8 cellular contexts compared by ENCODE assay signal in genomic region chr1:226549937-226550670, GRCh38. TPM values are rescaled to one million over a fixed set of nuclear protein-coding genes. Genes with fewer than 3 reads are reported as not detected.
A peak's percentile ranks its signal among the peaks of the same experiment; 100 is the strongest.
DNase-seq lines count a peak whose midpoint lies in the region; ATAC-seq and TF ChIP-seq lines count a peak whose summit lies in the region.

No MANE protein-coding gene starts in this region.

- no peaks in the 10 kb centered on the region for H3K27me3 ChIP-seq in ascending aorta
- peaks cover 9 to 22% (median 10%) of the 10 kb centered on the region in 3 donors for H3K27me3 ChIP-seq in gastrocnemius medialis

- DNase-seq in Right ventricle myocardium inferior (ENCODE audit: missing footprints), result no peak
- DNase-seq in cardiac septum (ENCODE audit: low spot score), result no peak
- DNase-seq in NCI-H1694 treated with DMSO at 0.1 percent for 48 hours (lab: John Stamatoyannopoulos, UW), result peak; percentile 62
- DNase-seq in ascending aorta (ENCODE audit: low spot score in 2 of 2), result peak in 1 of 2 donors; percentile 82
- DNase-seq in gastrocnemius medialis, result peak in 1 of 2 donors; percentile 32

- H3K4me3 ChIP-seq in ascending aorta (peak overlapping the region; percentile 65 to 68), iPS-11a (ENCODE audit: low read depth, low read length) (peak overlapping the region; percentile 28), gastrocnemius medialis (peak overlapping the region; percentile 50 to 63 (median 60))

- peak; percentile 7 to 37 (median 22) for TF ChIP-seq CTCF in ascending aorta (IDR thresholded peaks at IDR 0.05)
- peak in 2 of 5 experiments; percentile 17 to 36 for TF ChIP-seq CTCF in gastrocnemius medialis (IDR thresholded peaks at IDR 0.05 in 4 of 5, conservative IDR thresholded peaks at IDR 0.05 in 1 of 5)

- intact Hi-C loops in Right ventricle myocardium inferior (cut with DNase I) (loop anchor here (2.0 to 10.0 kb wide), 3 partner anchors 59 to 277 kb away; no protein-coding TSS in a partner anchor), cardiac septum (cut with DNase I) (loop anchor here (5.0 to 10.0 kb wide), 2 partner anchors 185 to 277 kb away; partner anchors contain the start of gene ITPKB), ascending aorta (cut with DNase I) (loop anchor here (2.0 to 10.0 kb wide), 5 partner anchors 19 to 277 kb away; partner anchors contain the start of genes ITPKB and LIN9), gastrocnemius medialis (cut with DNase I; ENCODE audit: low total_unique reads) (loop anchor here (5.0 kb wide), 1 partner anchor 277 kb away; no protein-coding TSS in a partner anchor)

- H3K36me3 ChIP-seq in ascending aorta (no peaks in the 10 kb centered on the region), gastrocnemius medialis (no peaks in the 10 kb centered on the region)

- H3K9me3 ChIP-seq in ascending aorta, result no peaks in the 10 kb centered on the region
- no peaks in the 10 kb centered on the region for H3K9me3 ChIP-seq in gastrocnemius medialis

- peaks cover 0 to 18% of the 10 kb centered on the region in 2 donors for H3K4me1 ChIP-seq in ascending aorta
- H3K4me1 ChIP-seq in gastrocnemius medialis, result peaks cover 12 to 21% of the 10 kb centered on the region in 2 donors

- H3K27ac ChIP-seq in ascending aorta (peak overlapping the region in 1 of 2 donors; percentile 53), gastrocnemius medialis (peak overlapping the region; percentile 10 to 71 (median 51))

- in situ Hi-C loops in gastrocnemius medialis (cut with MboI; ENCODE audit: low sequenced_read_pairs in 4 of 4), result no loop called here

- no peak for TF ChIP-seq POLR2A in gastrocnemius medialis (IDR thresholded peaks at IDR 0.05)

- peak; percentile 43 for ATAC-seq in Right ventricle myocardium inferior
- peak in 1 of 2 donors; percentile 18 for ATAC-seq in gastrocnemius medialis
- ATAC-seq in HG02885 (IDR thresholded peaks at IDR 0.05; ENCODE audit: poor library complexity, unreplicated experiment), result no peak
- no peak for ATAC-seq in GM18870 (IDR thresholded peaks at IDR 0.05; ENCODE audit: unreplicated experiment)

RNA-seq across cellular contexts. Expression of gene STUM, which starts 1.5 kb away (rescaled TPM):
- total RNA-seq in Right ventricle myocardium inferior, result 1.4 TPM
- total RNA-seq in cardiac septum, result 0.78 TPM
- total RNA-seq in ascending aorta, result 3.0 TPM
- 1 to 10 TPM in 2 of 4 donors, under 1 TPM in 2; 0.92 to 1.9 (median 1.0) TPM for total RNA-seq in gastrocnemius medialis
